1 cellular context compared by ENCODE assay signal in genomic region chr14:77124345-77125274, GRCh38.
TF ChIP-seq lines count a peak whose summit lies in the region.

No MANE protein-coding gene starts in this region.

TF ChIP-seq in liver, 16 proteins besides CTCF, POLR2A, EP300 and RAD21 (continued from another document):
- TF ChIP-seq REST (IDR thresholded peaks at IDR 0.05): no peak
- TF ChIP-seq FOXA1 (IDR thresholded peaks at IDR 0.05): no peak
- no peak for TF ChIP-seq FOXA2 (IDR thresholded peaks at IDR 0.05)
